ENCODE assay signal across 8 cellular contexts in genomic region chr7:131105294-131105802, GRCh38.
A peak's percentile ranks its signal among the peaks of the same experiment; 100 is the strongest.
DNase-seq lines count a peak whose midpoint lies in the region; ATAC-seq and TF ChIP-seq lines count a peak whose summit lies in the region.

No MANE protein-coding gene starts in this region.

- H3K4me3 ChIP-seq in AG04449 (ENCODE audit: low read depth, low read length): peak overlapping the region; percentile 85
- H3K4me3 ChIP-seq in fibroblast of villous mesenchyme (ENCODE audit: low read depth, low read length): peak overlapping the region; percentile 58
- H3K4me3 ChIP-seq in prostate gland: peak overlapping the region; percentile 99 to 100

- ATAC-seq in GM21576 (IDR thresholded peaks at IDR 0.05; ENCODE audit: unreplicated experiment): peak; percentile 1
- ATAC-seq in HG03520 (IDR thresholded peaks at IDR 0.05; ENCODE audit: unreplicated experiment): no peak
- ATAC-seq in HG02840 (IDR thresholded peaks at IDR 0.05; ENCODE audit: low FRiP score, unreplicated experiment): no peak

- no peaks in the 10 kb centered on the region for H3K4me1 ChIP-seq in prostate gland (replicated peaks)

- POLR2A ChIA-PET in AG04449 (lab: Yijun Ruan, JAX): interaction anchor here (1.0 to 1.1 kb wide), 2 partner anchors 83 to 222 kb away, joined by 3 to 4 read pairs; partner anchors contain the start of gene MKLN1

- WGBS in prostate gland: 4% methylated on average over 16 of the region's 26 CpGs

- DNase-seq in AG04449 (ENCODE audit: low read depth, low spot score) (no peak), fibroblast of villous mesenchyme (ENCODE audit: low read depth) (peak; percentile 39), prostate gland (ENCODE audit: low spot score) (peak; percentile 37)
- no peak for DNase-seq in NK-92 treated with Interleukin-12 subunit alpha and Interleukin-12 subunit beta, amount 100 ng/mL, for 24 hours (lab: John Stamatoyannopoulos, UW)

- no peaks in the 10 kb centered on the region for H3K27me3 ChIP-seq in prostate gland (replicated peaks; ENCODE audit: insufficient read depth)

- H3K27ac ChIP-seq in VCaP (peak overlapping the region; percentile 93), prostate gland (peak overlapping the region; percentile 99 to 100)

- no peaks in the 10 kb centered on the region for H3K9me3 ChIP-seq in prostate gland

- TF ChIP-seq POLR2A in prostate gland (IDR thresholded peaks at IDR 0.05): no peak

- no peak for TF ChIP-seq CTCF in AG04449 (IDR thresholded peaks at IDR 0.05; ENCODE audit: insufficient read depth, low read length, missing control alignments)
- no peak for TF ChIP-seq CTCF in VCaP (conservative IDR thresholded peaks at IDR 0.05)
- no peak for TF ChIP-seq CTCF in fibroblast of villous mesenchyme (IDR thresholded peaks at IDR 0.05; ENCODE audit: insufficient read depth, low read depth, low read length)
- TF ChIP-seq CTCF in prostate gland (IDR thresholded peaks at IDR 0.05): no peak

- no peaks in the 10 kb centered on the region for H3K36me3 ChIP-seq in prostate gland

- CTCF ChIA-PET in AG04449 (lab: Yijun Ruan, JAX): interaction anchor here (0.7 to 2.8 kb wide), 4 partner anchors 18 to 65 kb away, joined by 3 to 12 read pairs (median 3); no protein-coding TSS in a partner anchor

- intact Hi-C loops in prostate gland (cut with DNase I): loop anchor here (2.0 to 10.0 kb wide), 5 partner anchors 38 to 399 kb away; no protein-coding TSS in a partner anchor

Comparison
In these comparisons a context has a peak if more than half of its experiments do, and no peak if none do; other contexts are left out.
1. DNase-seq: peak in fibroblast of villous mesenchyme (single experiment) and prostate gland (single experiment); none in AG04449 (single experiment) and NK-92 treated with Interleukin-12 subunit alpha and Interleukin-12 subunit beta, amount 100 ng/mL, for 24 hours (single experiment).
2. Peak in every context shown above with its lines, with median percentiles within 50 percentile points of each other: H3K4me3 ChIP-seq.